Comparison of ENCODE assay signal across 8 cellular contexts in genomic region chr11:108664730-108665525, GRCh38. TPM values are rescaled to one million over a fixed set of nuclear protein-coding genes. Genes with fewer than 3 reads are reported as not detected.
DNase-seq lines count a peak whose midpoint lies in the region; ATAC-seq and TF ChIP-seq lines count a peak whose summit lies in the region.

DDX10 (plus strand) TSS chr11:108665069; CDS start chr11:108665154, 85 bp downstream.

- H3K36me3 ChIP-seq in BLaER1: peaks cover 36% of the 10 kb centered on the region

- no peaks in the 10 kb centered on the region for H3K27me3 ChIP-seq in BLaER1

- peak within 1 kb of the TSS; percentile 95 for H3K4me3 ChIP-seq in BLaER1
- peak within 1 kb of the TSS; percentile 91 for H3K4me3 ChIP-seq in coronary artery

- peak; percentile 93 for ATAC-seq in GM19324 (IDR thresholded peaks at IDR 0.05; ENCODE audit: low FRiP score, unreplicated experiment)
- ATAC-seq in HG03469 (IDR thresholded peaks at IDR 0.05; ENCODE audit: unreplicated experiment): peak; percentile 68
- ATAC-seq in left colon: peak; percentile 98

- peaks cover 33% of the 10 kb centered on the region for H3K4me1 ChIP-seq in BLaER1

- peak within 1 kb of the TSS; percentile 97 for H3K4me3 Mint-ChIP-seq in activated CD4-positive, alpha-beta T cell treated with anti-CD3 and anti-CD28 coated beads, Interleukin-2, amount 10 ng/mL, durations not matched to agents 24 days and 14 days

- H3K36me3 Mint-ChIP-seq in activated CD4-positive, alpha-beta T cell treated with anti-CD3 and anti-CD28 coated beads, Interleukin-2, amount 10 ng/mL, durations not matched to agents 24 days and 14 days (ENCODE audit: low read depth): peaks cover 25% of the 10 kb centered on the region

- peak within 1 kb of the TSS; percentile 90 for H3K9ac ChIP-seq in BLaER1

- peaks cover 10% of the 10 kb centered on the region for H3K27me3 Mint-ChIP-seq in activated CD4-positive, alpha-beta T cell treated with anti-CD3 and anti-CD28 coated beads, Interleukin-2, amount 10 ng/mL, durations not matched to agents 24 days and 14 days

- H3K9me3 ChIP-seq in BLaER1: peaks cover 5% of the 10 kb centered on the region; the same call in 1 of the 2 replicates

- intact Hi-C loops in activated CD4-positive, alpha-beta T cell treated with anti-CD3 and anti-CD28 coated beads, Interleukin-2, amount 10 ng/mL, durations not matched to agents 24 days and 14 days (cut with micrococcal nuclease): loop anchor here (2.0 to 5.0 kb wide), 4 partner anchors 72 to 656 kb away; partner anchors contain the start of genes ATM, CUL5, EXPH5 and NPAT
- intact Hi-C loops in left colon (cut with DNase I, micrococcal nuclease): no loop called here

- H3K4me1 Mint-ChIP-seq in activated CD4-positive, alpha-beta T cell treated with anti-CD3 and anti-CD28 coated beads, Interleukin-2, amount 10 ng/mL, durations not matched to agents 24 days and 14 days: peaks cover 38% of the 10 kb centered on the region

- TF ChIP-seq CTCF in coronary artery (IDR thresholded peaks at IDR 0.05): no peak

- DNase-seq in NCI-H526 treated with DMSO at 0.1 percent for 48 hours (lab: John Stamatoyannopoulos, UW) (peak; percentile 100), coronary artery (ENCODE audit: low spot score) (peak; percentile 99), left colon (peak; percentile 97 to 98)
- DNase-seq in activated CD4-positive, alpha-beta T cell treated with anti-CD3 and anti-CD28 coated beads, Interleukin-2, amount 10 ng/mL, durations not matched to agents 24 days and 14 days: peak; percentile 100
- peak; percentile 98 for DNase-seq in stimulated activated CD4-positive, alpha-beta T cell treated with anti-CD3 and anti-CD28 coated beads, Interleukin-1b, Interleukin-23, amount 100 ng/mL, for 48 hours

- peak within 1 kb of the TSS; percentile 95 for H3K4me2 ChIP-seq in BLaER1

- H3K27ac ChIP-seq in BLaER1 (peak within 1 kb of the TSS; percentile 78), coronary artery (peak within 1 kb of the TSS; percentile 54 to 63)

- H4K20me1 ChIP-seq in BLaER1: peaks cover 43% of the 10 kb centered on the region

- no peaks in the 10 kb centered on the region for H3K9me3 Mint-ChIP-seq in activated CD4-positive, alpha-beta T cell treated with anti-CD3 and anti-CD28 coated beads, Interleukin-2, amount 10 ng/mL, durations not matched to agents 24 days and 14 days

- H3K27ac Mint-ChIP-seq in activated CD4-positive, alpha-beta T cell treated with anti-CD3 and anti-CD28 coated beads, Interleukin-2, amount 10 ng/mL, durations not matched to agents 24 days and 14 days: peak within 1 kb of the TSS; percentile 99

RNA-seq across cellular contexts. Expression of gene DDX10, which starts in this region (rescaled TPM):
- 68.9 and 71.6 TPM in 2 replicates for total RNA-seq in activated CD4-positive, alpha-beta T cell treated with anti-CD3 and anti-CD28 coated beads, Interleukin-2, amount 10 ng/mL, durations not matched to agents 24 days and 14 days
- total RNA-seq in left colon: 10 to 100 TPM; 15.7 to 17.1 TPM

Comparison
In these comparisons a context has a peak if more than half of its experiments do, and no peak if none do; other contexts are left out.
1. Peak in every context shown above with its lines: DNase-seq, ATAC-seq, H3K4me3 ChIP-seq and H3K27ac ChIP-seq.